15 cellular contexts compared by ENCODE assay signal in genomic region chr17:28458881-28459280, GRCh38. TPM values are rescaled to one million over a fixed set of nuclear protein-coding genes. Genes with fewer than 3 reads are reported as not detected.
"Had no signal": no experiment of that assay in that cellular context is flagged by ENCODE, and none has a peak within 500 bp of the region (broad histone marks: within the 10 kb centered on the region; RNA-seq: fewer than 3 reads in every experiment).

No MANE protein-coding gene starts in this region.

RNA-seq across cellular contexts. Expression of gene SLC13A2, which starts 14.6 kb away (rescaled TPM):
- total RNA-seq: activated B cell treated with CpG ODN at 0.5 μM for 24 hours; activated CD4-positive, alpha-beta memory T cell treated with anti-CD3 and anti-CD28 coated beads for 36 hours; activated CD4-positive, alpha-beta memory T cell treated with anti-CD3 and anti-CD28 coated beads, Interleukin-2, amount 10 ng/mL, durations not matched to agents 7 days and 5 days; activated CD4-positive, alpha-beta T cell treated with anti-CD3 and anti-CD28 coated beads for 36 hours; activated CD4-positive, alpha-beta T cell treated with anti-CD3 and anti-CD28 coated beads, Interleukin-2, amount 10 ng/mL, durations not matched to agents 24 days and 14 days; activated CD4-positive, alpha-beta T cell treated with anti-CD3 and anti-CD28 coated beads, Interleukin-2, amount 10 ng/mL, durations not matched to agents 7 days and 5 days; activated CD8-positive, alpha-beta memory T cell treated with anti-CD3 and anti-CD28 coated beads for 36 hours; activated CD8-positive, alpha-beta memory T cell treated with anti-CD3 and anti-CD28 coated beads, Interleukin-2, amount 10 ng/mL, durations not matched to agents 7 days and 5 days; activated CD8-positive, alpha-beta T cell treated with anti-CD3 and anti-CD28 coated beads for 36 hours; activated CD8-positive, alpha-beta T cell treated with anti-CD3 and anti-CD28 coated beads, Interleukin-2, amount 10 ng/mL, durations not matched to agents 7 days and 5 days; T-cell; T-helper 1 cell treated with Interleukin-12 subunit alpha and Interleukin-12 subunit beta and Interleukin-4 antibody, amounts not matched to agents 30 ng/mL and 1 ng/mL, for 36 hours; T-helper 17 cell; T-helper 2 cell treated with Interferon-gamma antibody and Interleukin-4, amounts not matched to agents 100 ng/mL and 5 ng/mL, for 36 hours; WTC11 had no signal

RNA-seq across cellular contexts. Expression of gene FOXN1, which starts 47.3 kb away (rescaled TPM):
- total RNA-seq: activated B cell treated with CpG ODN at 0.5 μM for 24 hours; activated CD4-positive, alpha-beta memory T cell treated with anti-CD3 and anti-CD28 coated beads for 36 hours; activated CD4-positive, alpha-beta memory T cell treated with anti-CD3 and anti-CD28 coated beads, Interleukin-2, amount 10 ng/mL, durations not matched to agents 7 days and 5 days; activated CD4-positive, alpha-beta T cell treated with anti-CD3 and anti-CD28 coated beads for 36 hours; activated CD4-positive, alpha-beta T cell treated with anti-CD3 and anti-CD28 coated beads, Interleukin-2, amount 10 ng/mL, durations not matched to agents 24 days and 14 days; activated CD4-positive, alpha-beta T cell treated with anti-CD3 and anti-CD28 coated beads, Interleukin-2, amount 10 ng/mL, durations not matched to agents 7 days and 5 days; activated CD8-positive, alpha-beta memory T cell treated with anti-CD3 and anti-CD28 coated beads for 36 hours; activated CD8-positive, alpha-beta memory T cell treated with anti-CD3 and anti-CD28 coated beads, Interleukin-2, amount 10 ng/mL, durations not matched to agents 7 days and 5 days; activated CD8-positive, alpha-beta T cell treated with anti-CD3 and anti-CD28 coated beads for 36 hours; activated CD8-positive, alpha-beta T cell treated with anti-CD3 and anti-CD28 coated beads, Interleukin-2, amount 10 ng/mL, durations not matched to agents 7 days and 5 days; T-cell; T-helper 1 cell treated with Interleukin-12 subunit alpha and Interleukin-12 subunit beta and Interleukin-4 antibody, amounts not matched to agents 30 ng/mL and 1 ng/mL, for 36 hours; T-helper 17 cell; T-helper 2 cell treated with Interferon-gamma antibody and Interleukin-4, amounts not matched to agents 100 ng/mL and 5 ng/mL, for 36 hours; WTC11 had no signal
